Comparison of ENCODE assay signal across 8 cellular contexts in genomic region chr12:57520008-57520726, GRCh38. TPM values are rescaled to one million over a fixed set of nuclear protein-coding genes. Genes with fewer than 3 reads are reported as not detected.
A peak's percentile ranks its signal among the peaks of the same experiment; 100 is the strongest.
DNase-seq lines count a peak whose midpoint lies in the region; ATAC-seq and TF ChIP-seq lines count a peak whose summit lies in the region.

DDIT3 (minus strand) TSS chr12:57520514; CDS start chr12:57517406, 3,108 bp downstream.

- intact Hi-C loops in heart left ventricle (cut with DNase I) = loop anchor here in 2 of 10 donors (1.0 to 2.0 kb wide), 2 partner anchors 58 to 99 kb away; no protein-coding TSS in a partner anchor
- intact Hi-C loops in posterior cingulate gyrus (cut with DNase I) = no loop called here

- H3K9me3 Mint-ChIP-seq in T-cell (no peaks in the 10 kb centered on the region), type B pancreatic cell (no peaks in the 10 kb centered on the region)

- WGBS in adipose tissue, 3 donors = 0 to 1% (median 0%) methylated on average over 48 of the region's 48 CpGs
- 0 to 1% (median 0%) methylated on average over 39 to 48 of the region's 48 CpGs for WGBS in heart left ventricle, 4 donors

- H3K4me1 Mint-ChIP-seq in T-cell (peaks cover 57 to 64% (median 60%) of the 10 kb centered on the region in 3 donors), type B pancreatic cell (ENCODE audit: unreplicated experiment) (peaks cover 41% of the 10 kb centered on the region)

- no peaks in the 10 kb centered on the region for H3K27me3 ChIP-seq in heart left ventricle

- peak; percentile 57 for DNase-seq in GM13977 (ENCODE audit: low spot score)
- peak; percentile 99 for DNase-seq in NCI-H146 (lab: John Stamatoyannopoulos, UW)
- peak; percentile 98 to 100 (median 99) for DNase-seq in T-cell
- peak; percentile 100 for DNase-seq in heart left ventricle
- DNase-seq in posterior cingulate gyrus = peak; percentile 14 to 100 (median 99)
- DNase-seq in type B pancreatic cell (ENCODE audit: extremely low spot score, unreplicated experiment) = peak; percentile 100

- peak within 1 kb of the TSS; percentile 94 to 98 (median 94) for H3K4me3 Mint-ChIP-seq in T-cell
- H3K4me3 Mint-ChIP-seq in type B pancreatic cell = peak within 1 kb of the TSS; percentile 99

- TF ChIP-seq CTCF in GM13977 (IDR thresholded peaks at IDR 0.05; ENCODE audit: extremely low read depth, insufficient read depth, missing control alignments) (no peak), heart left ventricle (IDR thresholded peaks at IDR 0.05) (no peak), type B pancreatic cell (conservative IDR thresholded peaks at IDR 0.05) (no peak)

- H3K27ac ChIP-seq in adipose tissue (ENCODE audit: low read depth, low read length) = peak within 1 kb of the TSS; percentile 98
- peak within 1 kb of the TSS; percentile 94 to 100 (median 98) for H3K27ac ChIP-seq in heart left ventricle

- POLR2A ChIA-PET in T-cell (lab: Charles Lee) = interaction anchor here in 1 of 2 donors (0.5 to 2.1 kb wide), 5 partner anchors 8 to 43 kb away, joined by 3 to 10 read pairs (median 4); partner anchors contain the start of gene ARHGAP9

- H3K27ac Mint-ChIP-seq in T-cell (peak within 1 kb of the TSS; percentile 99 to 100), type B pancreatic cell (peak within 1 kb of the TSS; percentile 99)

- CTCF ChIA-PET in T-cell (lab: Charles Lee) = interaction anchor here in 1 of 2 donors (1.2 to 1.6 kb wide), 2 partner anchors 40 to 43 kb away, joined by 3 to 4 read pairs; partner anchors contain the start of gene ARHGAP9

- H3K27me3 Mint-ChIP-seq in T-cell (no peaks in the 10 kb centered on the region), type B pancreatic cell (no peaks in the 10 kb centered on the region)

- no peaks in the 10 kb centered on the region for H3K9me3 ChIP-seq in heart left ventricle

- TF ChIP-seq POLR2A in heart left ventricle (IDR thresholded peaks at IDR 0.05) = peak; percentile 95 to 99

- peak within 1 kb of the TSS; percentile 64 to 99 (median 80) for H3K4me3 ChIP-seq in heart left ventricle

- peak; percentile 64 for ATAC-seq in HG02852 (IDR thresholded peaks at IDR 0.05; ENCODE audit: unreplicated experiment)
- ATAC-seq in T-cell (replicated peaks in 1 of 4) = peak; percentile 77 to 82 (median 78)
- peak; percentile 84 to 91 (median 88) for ATAC-seq in heart left ventricle

- peaks cover 0 to 53% (median 41%) of the 10 kb centered on the region in 9 donors for H3K36me3 ChIP-seq in heart left ventricle

- peaks cover 0 to 77% (median 57%) of the 10 kb centered on the region in 12 donors for H3K4me1 ChIP-seq in heart left ventricle

- in situ Hi-C loops in GM13977 (cut with MboI; ENCODE audit: low pct_unique_long_range_greater_than_20kb, low sequenced_read_pairs, unreplicated experiment) = no loop called here

- H3K36me3 Mint-ChIP-seq in T-cell (peaks cover 34% of the 10 kb centered on the region), type B pancreatic cell (peaks cover 24% of the 10 kb centered on the region)

RNA-seq across cellular contexts. Expression of gene DDIT3, which starts in this region (rescaled TPM):
- 10 to 100 TPM; 34.5 to 93.5 (median 40.7) TPM for total RNA-seq in T-cell
- polyA plus RNA-seq in adipose tissue = 10 to 100 TPM; 27.4 to 30.6 (median 28.1) TPM
- 10 to 100 TPM; 11.5 to 30.9 (median 17.5) TPM for total RNA-seq in heart left ventricle
- polyA plus RNA-seq in heart left ventricle = 10 to 100 TPM; 58.3 to 60.5 TPM
- total RNA-seq in type B pancreatic cell (ENCODE audit: low replicate concordance) = 17.7 and 32.3 TPM in 2 replicates

Comparison
In these comparisons a context has a peak if more than half of its experiments do, and no peak if none do; other contexts are left out.
1. Peak in every context shown above with its lines: DNase-seq, ATAC-seq, H3K4me3 ChIP-seq and H3K27ac ChIP-seq.